In the genomic region with DNA sequence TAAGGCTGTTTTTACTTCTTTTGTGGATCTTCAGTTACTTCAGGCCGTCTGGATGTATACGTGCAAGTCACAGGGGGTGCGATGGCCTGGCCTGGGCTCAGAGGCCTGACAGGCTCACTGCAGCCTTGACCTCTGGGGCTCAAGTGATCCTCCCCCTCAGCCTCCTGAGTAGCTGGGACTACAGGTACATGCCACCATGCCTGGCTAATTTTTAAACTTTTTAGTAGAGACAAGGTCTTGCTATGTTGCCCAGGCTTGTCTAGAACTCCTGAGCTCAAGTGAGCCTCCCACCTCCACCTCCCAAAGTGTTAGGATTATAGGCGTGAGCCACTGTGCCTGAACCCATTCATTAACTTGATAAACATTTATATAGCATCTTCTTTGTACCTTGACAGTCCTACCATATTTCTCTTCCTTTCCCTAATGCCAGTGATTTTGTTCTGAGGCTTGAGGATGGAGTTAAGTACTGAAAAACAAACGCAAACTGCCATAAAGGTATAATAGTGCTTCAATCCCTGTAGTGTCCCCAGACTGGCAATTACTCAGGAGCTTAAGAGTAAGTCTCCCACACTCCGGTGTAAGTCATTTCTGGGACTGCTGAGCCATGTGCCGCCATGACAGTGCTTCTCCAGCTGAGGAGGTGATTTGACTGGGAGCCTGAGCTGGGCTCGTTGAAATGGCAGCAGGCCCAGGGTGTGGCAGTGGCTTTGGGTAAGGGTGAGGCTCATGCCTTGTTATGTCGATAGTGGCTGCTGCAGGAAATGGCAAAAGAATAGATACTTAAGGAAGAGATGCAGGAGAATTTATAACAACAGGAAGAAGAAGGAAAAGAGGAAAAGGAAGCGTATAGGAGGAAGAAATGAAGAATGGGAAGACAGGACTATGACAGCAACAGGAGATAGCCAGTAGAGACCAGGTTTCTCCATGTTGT, we compare ENCODE assay signal across 1 cellular context.
TF ChIP-seq lines count a peak whose summit lies in the region.

No MANE protein-coding gene starts in this region.

TF ChIP-seq in HepG2, 621 proteins besides CTCF, POLR2A, EP300 and RAD21 (continued from another document and continues in another):
- TF ChIP-seq HCFC1 (IDR thresholded peaks at IDR 0.05; ENCODE audit: low read depth, low read length) (no peak), NR2F2 (IDR thresholded peaks at IDR 0.05; ENCODE audit: borderline replicate concordance, low read depth) (no peak), ZBTB20 (CRISPR knock-in tag; IDR thresholded peaks at IDR 0.05; ENCODE audit: borderline replicate concordance, low read depth) (0 out of 2 replicates have a peak, but pooled peaks have one; percentile 72), MEIS1 (CRISPR knock-in tag; IDR thresholded peaks at IDR 0.05; ENCODE audit: borderline replicate concordance) (no peak), ZNF775 (CRISPR knock-in tag; IDR thresholded peaks at IDR 0.05; ENCODE audit: borderline replicate concordance) (no peak), ZNF331 (CRISPR knock-in tag; IDR thresholded peaks at IDR 0.05) (peak; percentile 51; the same call in 1 of the 2 replicates), GTF2F1 (IDR thresholded peaks at IDR 0.05; ENCODE audit: low read length) (no peak), ZBTB7A (CRISPR knock-in tag; IDR thresholded peaks at IDR 0.05) (no peak), ZNF652 (CRISPR knock-in tag; IDR thresholded peaks at IDR 0.05; ENCODE audit: borderline replicate concordance, low read depth) (no peak; the same call in 1 of the 2 replicates), TARDBP (CRISPR knock-in tag; IDR thresholded peaks at IDR 0.05) (peak; percentile 60; the same call in 1 of the 2 replicates), ARHGAP35 (CRISPR knock-in tag; IDR thresholded peaks at IDR 0.05; ENCODE audit: borderline replicate concordance) (peak; percentile 16; the same call in 1 of the 2 replicates), ZIK1 (CRISPR knock-in tag; IDR thresholded peaks at IDR 0.05; ENCODE audit: borderline replicate concordance, low read depth) (no peak), ZNF264 (CRISPR knock-in tag; IDR thresholded peaks at IDR 0.05) (0 out of 2 replicates have a peak, but pooled peaks have one; percentile 46), ZNF10 (CRISPR knock-in tag; IDR thresholded peaks at IDR 0.05; ENCODE audit: borderline replicate concordance, low read depth) (no peak), MTA3 (CRISPR knock-in tag; IDR thresholded peaks at IDR 0.05) (no peak), GPN1 (CRISPR knock-in tag; IDR thresholded peaks at IDR 0.05; ENCODE audit: borderline replicate concordance) (no peak), FOXM1 (CRISPR knock-in tag; IDR thresholded peaks at IDR 0.05) (no peak), ELF4 (CRISPR knock-in tag; IDR thresholded peaks at IDR 0.05; ENCODE audit: borderline replicate concordance) (no peak), ZNF20 (CRISPR knock-in tag; IDR thresholded peaks at IDR 0.05) (no peak), HDAC6 (IDR thresholded peaks at IDR 0.05; ENCODE audit: low read depth, low read length) (no peak), ZNF143 (CRISPR knock-in tag; IDR thresholded peaks at IDR 0.05) (peak; percentile 36; the same call in 1 of the 2 replicates), U2AF2 (IDR thresholded peaks at IDR 0.05; ENCODE audit: low read depth, low read length) (0 out of 2 replicates have a peak, but pooled peaks have one; percentile 31), RFXANK (CRISPR knock-in tag; IDR thresholded peaks at IDR 0.05) (no peak)
- TF ChIP-seq, protein P1, sequence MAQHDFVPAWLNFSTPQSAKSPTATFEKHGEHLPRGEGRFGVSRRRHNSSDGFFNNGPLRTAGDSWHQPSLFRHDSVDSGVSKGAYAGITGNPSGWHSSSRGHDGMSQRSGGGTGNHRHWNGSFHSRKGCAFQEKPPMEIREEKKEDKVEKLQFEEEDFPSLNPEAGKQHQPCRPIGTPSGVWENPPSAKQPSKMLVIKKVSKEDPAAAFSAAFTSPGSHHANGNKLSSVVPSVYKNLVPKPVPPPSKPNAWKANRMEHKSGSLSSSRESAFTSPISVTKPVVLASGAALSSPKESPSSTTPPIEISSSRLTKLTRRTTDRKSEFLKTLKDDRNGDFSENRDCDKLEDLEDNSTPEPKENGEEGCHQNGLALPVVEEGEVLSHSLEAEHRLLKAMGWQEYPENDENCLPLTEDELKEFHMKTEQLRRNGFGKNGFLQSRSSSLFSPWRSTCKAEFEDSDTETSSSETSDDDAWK (CRISPR knock-in tag; IDR thresholded peaks at IDR 0.05): no peak
- TF ChIP-seq, protein P2, sequence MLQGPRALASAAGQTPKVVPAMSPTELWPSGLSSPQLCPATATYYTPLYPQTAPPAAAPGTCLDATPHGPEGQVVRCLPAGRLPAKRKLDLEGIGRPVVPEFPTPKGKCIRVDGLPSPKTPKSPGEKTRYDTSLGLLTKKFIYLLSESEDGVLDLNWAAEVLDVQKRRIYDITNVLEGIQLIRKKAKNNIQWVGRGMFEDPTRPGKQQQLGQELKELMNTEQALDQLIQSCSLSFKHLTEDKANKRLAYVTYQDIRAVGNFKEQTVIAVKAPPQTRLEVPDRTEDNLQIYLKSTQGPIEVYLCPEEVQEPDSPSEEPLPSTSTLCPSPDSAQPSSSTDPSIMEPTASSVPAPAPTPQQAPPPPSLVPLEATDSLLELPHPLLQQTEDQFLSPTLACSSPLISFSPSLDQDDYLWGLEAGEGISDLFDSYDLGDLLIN (CRISPR knock-in tag; IDR thresholded peaks at IDR 0.05; ENCODE audit: borderline replicate concordance): no peak
- TF ChIP-seq, protein P3, sequence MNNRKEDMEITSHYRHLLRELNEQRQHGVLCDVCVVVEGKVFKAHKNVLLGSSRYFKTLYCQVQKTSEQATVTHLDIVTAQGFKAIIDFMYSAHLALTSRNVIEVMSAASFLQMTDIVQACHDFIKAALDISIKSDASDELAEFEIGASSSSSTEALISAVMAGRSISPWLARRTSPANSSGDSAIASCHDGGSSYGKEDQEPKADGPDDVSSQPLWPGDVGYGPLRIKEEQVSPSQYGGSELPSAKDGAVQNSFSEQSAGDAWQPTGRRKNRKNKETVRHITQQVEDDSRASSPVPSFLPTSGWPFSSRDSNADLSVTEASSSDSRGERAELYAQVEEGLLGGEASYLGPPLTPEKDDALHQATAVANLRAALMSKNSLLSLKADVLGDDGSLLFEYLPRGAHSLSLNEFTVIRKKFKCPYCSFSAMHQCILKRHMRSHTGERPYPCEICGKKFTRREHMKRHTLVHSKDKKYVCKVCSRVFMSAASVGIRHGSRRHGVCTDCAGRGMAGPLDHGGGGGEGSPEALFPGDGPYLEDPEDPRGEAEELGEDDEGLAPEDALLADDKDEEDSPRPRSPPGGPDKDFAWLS (CRISPR knock-in tag; IDR thresholded peaks at IDR 0.05; ENCODE audit: borderline replicate concordance): no peak
- TF ChIP-seq, protein P4, sequence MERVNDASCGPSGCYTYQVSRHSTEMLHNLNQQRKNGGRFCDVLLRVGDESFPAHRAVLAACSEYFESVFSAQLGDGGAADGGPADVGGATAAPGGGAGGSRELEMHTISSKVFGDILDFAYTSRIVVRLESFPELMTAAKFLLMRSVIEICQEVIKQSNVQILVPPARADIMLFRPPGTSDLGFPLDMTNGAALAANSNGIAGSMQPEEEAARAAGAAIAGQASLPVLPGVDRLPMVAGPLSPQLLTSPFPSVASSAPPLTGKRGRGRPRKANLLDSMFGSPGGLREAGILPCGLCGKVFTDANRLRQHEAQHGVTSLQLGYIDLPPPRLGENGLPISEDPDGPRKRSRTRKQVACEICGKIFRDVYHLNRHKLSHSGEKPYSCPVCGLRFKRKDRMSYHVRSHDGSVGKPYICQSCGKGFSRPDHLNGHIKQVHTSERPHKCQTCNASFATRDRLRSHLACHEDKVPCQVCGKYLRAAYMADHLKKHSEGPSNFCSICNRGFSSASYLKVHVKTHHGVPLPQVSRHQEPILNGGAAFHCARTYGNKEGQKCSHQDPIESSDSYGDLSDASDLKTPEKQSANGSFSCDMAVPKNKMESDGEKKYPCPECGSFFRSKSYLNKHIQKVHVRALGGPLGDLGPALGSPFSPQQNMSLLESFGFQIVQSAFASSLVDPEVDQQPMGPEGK (CRISPR knock-in tag; IDR thresholded peaks at IDR 0.05): peak; percentile 57; the same call in 1 of the 2 replicates
- TF ChIP-seq, protein P5, sequence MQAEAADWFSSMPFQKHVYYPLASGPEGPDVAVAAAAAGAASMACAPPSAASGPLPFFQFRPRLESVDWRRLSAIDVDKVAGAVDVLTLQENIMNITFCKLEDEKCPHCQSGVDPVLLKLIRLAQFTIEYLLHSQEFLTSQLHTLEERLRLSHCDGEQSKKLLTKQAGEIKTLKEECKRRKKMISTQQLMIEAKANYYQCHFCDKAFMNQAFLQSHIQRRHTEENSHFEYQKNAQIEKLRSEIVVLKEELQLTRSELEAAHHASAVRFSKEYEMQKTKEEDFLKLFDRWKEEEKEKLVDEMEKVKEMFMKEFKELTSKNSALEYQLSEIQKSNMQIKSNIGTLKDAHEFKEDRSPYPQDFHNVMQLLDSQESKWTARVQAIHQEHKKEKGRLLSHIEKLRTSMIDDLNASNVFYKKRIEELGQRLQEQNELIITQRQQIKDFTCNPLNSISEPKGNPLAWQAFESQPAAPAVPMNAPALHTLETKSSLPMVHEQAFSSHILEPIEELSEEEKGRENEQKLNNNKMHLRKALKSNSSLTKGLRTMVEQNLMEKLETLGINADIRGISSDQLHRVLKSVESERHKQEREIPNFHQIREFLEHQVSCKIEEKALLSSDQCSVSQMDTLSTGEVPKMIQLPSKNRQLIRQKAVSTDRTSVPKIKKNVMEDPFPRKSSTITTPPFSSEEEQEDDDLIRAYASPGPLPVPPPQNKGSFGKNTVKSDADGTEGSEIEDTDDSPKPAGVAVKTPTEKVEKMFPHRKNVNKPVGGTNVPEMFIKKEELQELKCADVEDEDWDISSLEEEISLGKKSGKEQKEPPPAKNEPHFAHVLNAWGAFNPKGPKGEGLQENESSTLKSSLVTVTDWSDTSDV (CRISPR knock-in tag; IDR thresholded peaks at IDR 0.05): no peak; the same call in 1 of the 2 replicates
- TF ChIP-seq, protein P6, sequence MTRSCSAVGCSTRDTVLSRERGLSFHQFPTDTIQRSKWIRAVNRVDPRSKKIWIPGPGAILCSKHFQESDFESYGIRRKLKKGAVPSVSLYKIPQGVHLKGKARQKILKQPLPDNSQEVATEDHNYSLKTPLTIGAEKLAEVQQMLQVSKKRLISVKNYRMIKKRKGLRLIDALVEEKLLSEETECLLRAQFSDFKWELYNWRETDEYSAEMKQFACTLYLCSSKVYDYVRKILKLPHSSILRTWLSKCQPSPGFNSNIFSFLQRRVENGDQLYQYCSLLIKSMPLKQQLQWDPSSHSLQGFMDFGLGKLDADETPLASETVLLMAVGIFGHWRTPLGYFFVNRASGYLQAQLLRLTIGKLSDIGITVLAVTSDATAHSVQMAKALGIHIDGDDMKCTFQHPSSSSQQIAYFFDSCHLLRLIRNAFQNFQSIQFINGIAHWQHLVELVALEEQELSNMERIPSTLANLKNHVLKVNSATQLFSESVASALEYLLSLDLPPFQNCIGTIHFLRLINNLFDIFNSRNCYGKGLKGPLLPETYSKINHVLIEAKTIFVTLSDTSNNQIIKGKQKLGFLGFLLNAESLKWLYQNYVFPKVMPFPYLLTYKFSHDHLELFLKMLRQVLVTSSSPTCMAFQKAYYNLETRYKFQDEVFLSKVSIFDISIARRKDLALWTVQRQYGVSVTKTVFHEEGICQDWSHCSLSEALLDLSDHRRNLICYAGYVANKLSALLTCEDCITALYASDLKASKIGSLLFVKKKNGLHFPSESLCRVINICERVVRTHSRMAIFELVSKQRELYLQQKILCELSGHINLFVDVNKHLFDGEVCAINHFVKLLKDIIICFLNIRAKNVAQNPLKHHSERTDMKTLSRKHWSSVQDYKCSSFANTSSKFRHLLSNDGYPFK (CRISPR knock-in tag; IDR thresholded peaks at IDR 0.05; ENCODE audit: borderline replicate concordance): no peak
- TF ChIP-seq, protein P7, sequence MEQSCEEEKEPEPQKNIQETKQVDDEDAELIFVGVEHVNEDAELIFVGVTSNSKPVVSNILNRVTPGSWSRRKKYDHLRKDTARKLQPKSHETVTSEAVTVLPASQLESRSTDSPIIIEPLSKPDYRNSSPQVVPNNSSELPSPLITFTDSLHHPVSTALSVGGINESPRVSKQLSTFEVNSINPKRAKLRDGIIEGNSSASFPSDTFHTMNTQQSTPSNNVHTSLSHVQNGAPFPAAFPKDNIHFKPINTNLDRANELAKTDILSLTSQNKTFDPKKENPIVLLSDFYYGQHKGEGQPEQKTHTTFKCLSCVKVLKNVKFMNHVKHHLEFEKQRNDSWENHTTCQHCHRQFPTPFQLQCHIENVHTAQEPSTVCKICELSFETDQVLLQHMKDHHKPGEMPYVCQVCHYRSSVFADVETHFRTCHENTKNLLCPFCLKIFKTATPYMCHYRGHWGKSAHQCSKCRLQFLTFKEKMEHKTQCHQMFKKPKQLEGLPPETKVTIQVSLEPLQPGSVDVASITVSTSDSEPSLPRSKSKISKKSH (CRISPR knock-in tag; IDR thresholded peaks at IDR 0.05; ENCODE audit: borderline replicate concordance): 0 out of 2 replicates have a peak, but pooled peaks have one; percentile 32
- TF ChIP-seq, protein P8, sequence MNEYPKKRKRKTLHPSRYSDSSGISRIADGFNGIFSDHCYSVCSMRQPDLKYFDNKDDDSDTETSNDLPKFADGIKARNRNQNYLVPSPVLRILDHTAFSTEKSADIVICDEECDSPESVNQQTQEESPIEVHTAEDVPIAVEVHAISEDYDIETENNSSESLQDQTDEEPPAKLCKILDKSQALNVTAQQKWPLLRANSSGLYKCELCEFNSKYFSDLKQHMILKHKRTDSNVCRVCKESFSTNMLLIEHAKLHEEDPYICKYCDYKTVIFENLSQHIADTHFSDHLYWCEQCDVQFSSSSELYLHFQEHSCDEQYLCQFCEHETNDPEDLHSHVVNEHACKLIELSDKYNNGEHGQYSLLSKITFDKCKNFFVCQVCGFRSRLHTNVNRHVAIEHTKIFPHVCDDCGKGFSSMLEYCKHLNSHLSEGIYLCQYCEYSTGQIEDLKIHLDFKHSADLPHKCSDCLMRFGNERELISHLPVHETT (CRISPR knock-in tag; conservative IDR thresholded peaks at IDR 0.05): no peak
